In genomic region chr13:75489502-75490263, GRCh38 we compare ENCODE assay signal across 8 cellular contexts. TPM values are rescaled to one million over a fixed set of nuclear protein-coding genes. Genes with fewer than 3 reads are reported as not detected.
DNase-seq lines count a peak whose midpoint lies in the region; ATAC-seq and TF ChIP-seq lines count a peak whose summit lies in the region.

No MANE protein-coding gene starts in this region.

- H3K27ac ChIP-seq in left lung: peak overlapping the region in 1 of 2 donors; percentile 35
- H3K27ac ChIP-seq in prostate gland: no peak overlapping the region

- no peak for TF ChIP-seq POLR2A in prostate gland (IDR thresholded peaks at IDR 0.05)

- POLR2A ChIA-PET in activated CD4-positive, alpha-beta T cell treated with anti-CD3 and anti-CD28 coated beads, Interleukin-2, amount 10 ng/mL, durations not matched to agents 7 days and 5 days (lab: Charles Lee): no interaction called here

- peaks cover 0 to 5% of the 10 kb centered on the region in 2 donors for H3K4me1 ChIP-seq in left lung
- no peaks in the 10 kb centered on the region for H3K4me1 ChIP-seq in prostate gland (replicated peaks)

- no peaks in the 10 kb centered on the region for H3K36me3 Mint-ChIP-seq in activated CD8-positive, alpha-beta memory T cell treated with anti-CD3 and anti-CD28 coated beads, Interleukin-2, amount 10 ng/mL, durations not matched to agents 7 days and 5 days
- H3K36me3 Mint-ChIP-seq in activated CD4-positive, alpha-beta T cell treated with anti-CD3 and anti-CD28 coated beads, Interleukin-2, amount 10 ng/mL, durations not matched to agents 7 days and 5 days (ENCODE audit: low read depth): no peaks in the 10 kb centered on the region

- peak; percentile 46 for DNase-seq in activated CD8-positive, alpha-beta memory T cell treated with anti-CD3 and anti-CD28 coated beads, Interleukin-2, amount 10 ng/mL, durations not matched to agents 7 days and 5 days
- no peak for DNase-seq in activated CD8-positive, alpha-beta memory T cell treated with anti-CD3 and anti-CD28 coated beads for 24 hours
- peak; percentile 86 for DNase-seq in OCI-M1 (lab: John Stamatoyannopoulos, UW)
- DNase-seq in left lung: peak; percentile 57 to 68
- no peak for DNase-seq in prostate gland (ENCODE audit: low spot score)
- DNase-seq in NCI-H2081 (lab: John Stamatoyannopoulos, UW): no peak
- DNase-seq in activated CD4-positive, alpha-beta T cell treated with anti-CD3 and anti-CD28 coated beads, Interleukin-2, amount 10 ng/mL, durations not matched to agents 7 days and 5 days: no peak

- no peak for TF ChIP-seq CTCF in left lung (IDR thresholded peaks at IDR 0.05)
- TF ChIP-seq CTCF in prostate gland (IDR thresholded peaks at IDR 0.05): no peak

- H3K27me3 Mint-ChIP-seq in activated CD8-positive, alpha-beta memory T cell treated with anti-CD3 and anti-CD28 coated beads, Interleukin-2, amount 10 ng/mL, durations not matched to agents 7 days and 5 days: peaks cover 40% of the 10 kb centered on the region
- H3K27me3 Mint-ChIP-seq in activated CD4-positive, alpha-beta T cell treated with anti-CD3 and anti-CD28 coated beads, Interleukin-2, amount 10 ng/mL, durations not matched to agents 7 days and 5 days: peaks cover 47% of the 10 kb centered on the region

- no peak overlapping the region for H3K4me3 ChIP-seq in left lung
- H3K4me3 ChIP-seq in prostate gland: no peak overlapping the region

- no peak overlapping the region for H3K27ac Mint-ChIP-seq in activated CD8-positive, alpha-beta memory T cell treated with anti-CD3 and anti-CD28 coated beads, Interleukin-2, amount 10 ng/mL, durations not matched to agents 7 days and 5 days
- H3K27ac Mint-ChIP-seq in activated CD4-positive, alpha-beta T cell treated with anti-CD3 and anti-CD28 coated beads, Interleukin-2, amount 10 ng/mL, durations not matched to agents 7 days and 5 days: no peak overlapping the region

- CTCF ChIA-PET in activated CD8-positive, alpha-beta memory T cell treated with anti-CD3 and anti-CD28 coated beads, Interleukin-2, amount 10 ng/mL, durations not matched to agents 7 days and 5 days (lab: Charles Lee): interaction anchor here (0.9 to 1.0 kb wide), 2 partner anchors 42 to 60 kb away, joined by 3 read pairs; partner anchors contain the start of gene UCHL3
- CTCF ChIA-PET in activated CD4-positive, alpha-beta T cell treated with anti-CD3 and anti-CD28 coated beads, Interleukin-2, amount 10 ng/mL, durations not matched to agents 7 days and 5 days (lab: Charles Lee): interaction anchor here (0.6 kb wide), 1 partner anchor 1769 kb away, joined by 3 read pairs; no protein-coding TSS in a partner anchor

- intact Hi-C loops in left lung (cut with DNase I) (loop anchor here in 1 of 2 donors (10.0 kb wide), 1 partner anchor 115 kb away; no protein-coding TSS in a partner anchor), prostate gland (cut with DNase I) (no loop called here)

- 39% methylated on average over 10 of the region's 10 CpGs for WGBS in prostate gland

- H3K4me1 Mint-ChIP-seq in activated CD8-positive, alpha-beta memory T cell treated with anti-CD3 and anti-CD28 coated beads, Interleukin-2, amount 10 ng/mL, durations not matched to agents 7 days and 5 days: peaks cover 20% of the 10 kb centered on the region
- peaks cover 12% of the 10 kb centered on the region for H3K4me1 Mint-ChIP-seq in activated CD4-positive, alpha-beta T cell treated with anti-CD3 and anti-CD28 coated beads, Interleukin-2, amount 10 ng/mL, durations not matched to agents 7 days and 5 days

- peak overlapping the region; percentile 34 for H3K4me3 Mint-ChIP-seq in activated CD8-positive, alpha-beta memory T cell treated with anti-CD3 and anti-CD28 coated beads, Interleukin-2, amount 10 ng/mL, durations not matched to agents 7 days and 5 days
- no peak overlapping the region for H3K4me3 Mint-ChIP-seq in activated CD4-positive, alpha-beta T cell treated with anti-CD3 and anti-CD28 coated beads, Interleukin-2, amount 10 ng/mL, durations not matched to agents 7 days and 5 days

- ATAC-seq in activated CD8-positive, alpha-beta memory T cell treated with anti-CD3 and anti-CD28 coated beads, Interleukin-2, amount 10 ng/mL, durations not matched to agents 7 days and 5 days: peak; percentile 73
- ATAC-seq in HG02852 (IDR thresholded peaks at IDR 0.05; ENCODE audit: unreplicated experiment): peak; percentile 80
- ATAC-seq in left lung: peak; percentile 87

- H3K27me3 ChIP-seq in left lung: no peaks in the 10 kb centered on the region
- H3K27me3 ChIP-seq in prostate gland (replicated peaks; ENCODE audit: insufficient read depth): no peaks in the 10 kb centered on the region

- no peaks in the 10 kb centered on the region for H3K36me3 ChIP-seq in left lung
- H3K36me3 ChIP-seq in prostate gland: no peaks in the 10 kb centered on the region

- no peaks in the 10 kb centered on the region for H3K9me3 Mint-ChIP-seq in activated CD8-positive, alpha-beta memory T cell treated with anti-CD3 and anti-CD28 coated beads, Interleukin-2, amount 10 ng/mL, durations not matched to agents 7 days and 5 days (ENCODE audit: low read depth)
- H3K9me3 Mint-ChIP-seq in activated CD4-positive, alpha-beta T cell treated with anti-CD3 and anti-CD28 coated beads, Interleukin-2, amount 10 ng/mL, durations not matched to agents 7 days and 5 days: no peaks in the 10 kb centered on the region

- H3K9me3 ChIP-seq in left lung: no peaks in the 10 kb centered on the region
- no peaks in the 10 kb centered on the region for H3K9me3 ChIP-seq in prostate gland

RNA-seq across cellular contexts. Expression of gene TBC1D4, which starts 7.7 kb away (rescaled TPM):
- total RNA-seq in activated CD8-positive, alpha-beta memory T cell treated with anti-CD3 and anti-CD28 coated beads, Interleukin-2, amount 10 ng/mL, durations not matched to agents 7 days and 5 days: 10 to 100 TPM; 13.9 to 23.6 TPM
- total RNA-seq in left lung (10 to 100 TPM; 16.6 to 17.3 TPM), prostate gland (10 to 100 TPM; 27.6 to 56.1 TPM)
- total RNA-seq in activated CD4-positive, alpha-beta T cell treated with anti-CD3 and anti-CD28 coated beads, Interleukin-2, amount 10 ng/mL, durations not matched to agents 7 days and 5 days: 10 to 100 TPM; 27.2 to 32.9 TPM

RNA-seq across cellular contexts. Expression of gene COMMD6, which starts 48.0 kb away (rescaled TPM):
- total RNA-seq in activated CD8-positive, alpha-beta memory T cell treated with anti-CD3 and anti-CD28 coated beads, Interleukin-2, amount 10 ng/mL, durations not matched to agents 7 days and 5 days: 100 to 1,000 TPM in 1 of 2 experiments, 10 to 100 TPM in 1; 97.6 to 130 TPM
- total RNA-seq in left lung (100 to 1,000 TPM; 118 to 153 TPM), prostate gland (100 to 1,000 TPM in 1 of 2 donors, 10 to 100 TPM in 1; 77.3 to 183 TPM)
- total RNA-seq in activated CD4-positive, alpha-beta T cell treated with anti-CD3 and anti-CD28 coated beads, Interleukin-2, amount 10 ng/mL, durations not matched to agents 7 days and 5 days: 100 to 1,000 TPM; 135 TPM

RNA-seq across cellular contexts. Expression of gene UCHL3, which starts 59.9 kb away (rescaled TPM):
- 10 to 100 TPM; 31.1 to 36.7 TPM for total RNA-seq in activated CD8-positive, alpha-beta memory T cell treated with anti-CD3 and anti-CD28 coated beads, Interleukin-2, amount 10 ng/mL, durations not matched to agents 7 days and 5 days
- total RNA-seq in left lung (10 to 100 TPM; 22.8 to 27.1 TPM), prostate gland (10 to 100 TPM; 17.1 to 26.8 TPM)
- 10 to 100 TPM; 37.6 to 40.6 TPM for total RNA-seq in activated CD4-positive, alpha-beta T cell treated with anti-CD3 and anti-CD28 coated beads, Interleukin-2, amount 10 ng/mL, durations not matched to agents 7 days and 5 days

Comparison
In these comparisons a context has a peak if more than half of its experiments do, and no peak if none do; other contexts are left out.
1. DNase-seq: peak in activated CD8-positive, alpha-beta memory T cell treated with anti-CD3 and anti-CD28 coated beads, Interleukin-2, amount 10 ng/mL, durations not matched to agents 7 days and 5 days (single experiment), OCI-M1 (single experiment) and left lung (2 of 2); none in activated CD8-positive, alpha-beta memory T cell treated with anti-CD3 and anti-CD28 coated beads for 24 hours (single experiment), prostate gland (single experiment), NCI-H2081 (0 of 2) and activated CD4-positive, alpha-beta T cell treated with anti-CD3 and anti-CD28 coated beads, Interleukin-2, amount 10 ng/mL, durations not matched to agents 7 days and 5 days (single experiment).
2. Peak in every context shown above with its lines, with median percentiles within 50 percentile points of each other: ATAC-seq.